Comparison of ENCODE assay signal across 9 cellular contexts in the genomic region with DNA sequence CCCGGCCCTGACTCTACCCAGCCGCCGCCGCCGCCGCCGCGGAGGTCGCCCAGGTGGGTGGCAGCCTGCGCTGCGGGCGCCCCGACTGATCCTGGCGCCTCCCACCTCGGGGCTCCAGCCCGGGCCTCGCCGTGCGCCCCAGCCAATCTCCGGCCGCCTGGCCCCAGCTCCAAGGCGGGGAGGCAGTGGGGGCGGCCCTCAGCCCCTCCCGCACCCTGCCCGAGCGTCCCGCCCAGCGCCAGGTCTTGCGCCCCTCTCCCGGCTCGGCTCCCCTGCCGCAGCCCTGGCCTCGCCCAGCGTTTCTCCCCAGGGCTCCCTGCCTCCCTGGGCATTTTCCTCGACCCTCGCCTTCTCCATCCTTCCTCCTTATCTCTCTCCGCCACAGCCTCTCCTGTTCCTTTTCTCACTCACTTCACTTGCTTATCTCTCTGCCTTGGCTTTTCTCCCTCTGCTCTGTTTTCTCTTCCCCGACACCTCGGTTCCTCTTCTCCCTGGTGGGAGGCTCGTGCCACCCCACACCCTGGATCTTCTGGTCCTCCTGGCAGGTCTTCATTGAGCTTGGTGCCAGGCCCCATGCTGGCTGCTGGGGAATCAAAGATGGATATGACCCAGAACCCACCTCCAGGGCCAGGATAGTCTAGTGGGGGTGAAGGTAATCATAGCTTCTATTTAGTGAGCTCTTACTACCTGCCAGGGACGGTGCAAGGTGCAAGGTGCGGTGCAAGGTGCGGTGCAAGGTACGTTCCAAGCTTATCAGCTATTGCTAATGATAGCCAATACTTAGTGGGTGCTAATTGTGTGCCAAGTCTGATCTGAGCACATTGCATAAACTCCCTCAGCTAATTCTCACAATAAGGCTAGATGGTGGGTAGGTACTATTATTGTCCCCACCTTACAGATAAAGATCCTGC. TPM values are rescaled to one million over a fixed set of nuclear protein-coding genes. Genes with fewer than 3 reads are reported as not detected.
DNase-seq lines count a peak whose midpoint lies in the region; ATAC-seq and TF ChIP-seq lines count a peak whose summit lies in the region.
"Had no signal": no experiment of that assay in that cellular context is flagged by ENCODE, and none has a peak within 500 bp of the region (broad histone marks: within the 10 kb centered on the region; RNA-seq: fewer than 3 reads in every experiment).

A gene with protein sequence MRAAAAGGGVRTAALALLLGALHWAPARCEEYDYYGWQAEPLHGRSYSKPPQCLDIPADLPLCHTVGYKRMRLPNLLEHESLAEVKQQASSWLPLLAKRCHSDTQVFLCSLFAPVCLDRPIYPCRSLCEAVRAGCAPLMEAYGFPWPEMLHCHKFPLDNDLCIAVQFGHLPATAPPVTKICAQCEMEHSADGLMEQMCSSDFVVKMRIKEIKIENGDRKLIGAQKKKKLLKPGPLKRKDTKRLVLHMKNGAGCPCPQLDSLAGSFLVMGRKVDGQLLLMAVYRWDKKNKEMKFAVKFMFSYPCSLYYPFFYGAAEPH (minus strand): TSS at position 87 of the 911 bp plus-strand sequence. CDS start 166 bp downstream, outside the sequence.

- H3K79me1 ChIP-seq in mesendoderm (ENCODE audit: low read length) = no peaks in the 10 kb centered on the region

- H3K9me3 ChIP-seq in duodenal mucosa (ENCODE audit: control insufficient read depth in 1 of 2, low read length in 2 of 2) = no peaks in the 10 kb centered on the region

- no peaks in the 10 kb centered on the region for H3K9me3 Mint-ChIP-seq in stimulated activated naive CD8-positive, alpha-beta T cell treated with anti-CD3 and anti-CD28 coated beads, Interleukin-15, Interleukin-2, amounts not matched to agents 100 ng/mL and 50 ng/mL, for 24 hours

- H3K18ac ChIP-seq in mesendoderm (ENCODE audit: low read length) = no peak within 1 kb of the TSS

- no peak for TF ChIP-seq CTCF in GM13976 (IDR thresholded peaks at IDR 0.05; ENCODE audit: borderline replicate concordance, control extremely low read depth, extremely low read depth, insufficient read depth, missing control alignments)

- no peak within 1 kb of the TSS for H3K4ac ChIP-seq in mesendoderm (ENCODE audit: low read depth, low read length)

- DNase-seq in stimulated activated naive CD8-positive, alpha-beta T cell treated with anti-CD3 and anti-CD28 coated beads, Interleukin-15, Interleukin-2, amounts not matched to agents 100 U/mL and 50 U/mL, for 24 hours = no peak
- DNase-seq in mesendoderm = no peak
- no peak for DNase-seq in cortex of kidney (lab: John Stamatoyannopoulos, UW)
- no peak for DNase-seq in GM13976 (ENCODE audit: low spot score)
- DNase-seq in stimulated activated CD4-positive, alpha-beta T cell treated with anti-CD3 and anti-CD28 coated beads, Interleukin-15, amount 100 ng/mL, for 24 hours = no peak

- H3K36me3 ChIP-seq in duodenal mucosa (ENCODE audit: control insufficient read depth in 1 of 2, insufficient read depth in 2 of 2, low read length in 2 of 2) (no peaks in the 10 kb centered on the region), mesendoderm (ENCODE audit: control insufficient read depth, insufficient read depth, low read length) (no peaks in the 10 kb centered on the region)

- no peak within 1 kb of the TSS for H3K27ac ChIP-seq in duodenal mucosa (ENCODE audit: low read depth, low read length)
- H3K27ac ChIP-seq in mesendoderm (ENCODE audit: low read depth, low read length) = no peak within 1 kb of the TSS
- H3K27ac ChIP-seq: epithelial cell of prostate had no signal

- no peak within 1 kb of the TSS for H2BK120ac ChIP-seq in mesendoderm (ENCODE audit: low read depth, low read length)

- H2BK5ac ChIP-seq in mesendoderm (ENCODE audit: low read length) = no peak within 1 kb of the TSS

- H3K9ac ChIP-seq in duodenal mucosa (ENCODE audit: low read depth in 1 of 2, low read length in 2 of 2) (peak within 1 kb of the TSS in 1 of 2 donors; percentile 66), mesendoderm (ENCODE audit: low read length) (peak within 1 kb of the TSS; percentile 34)

- H3K23ac ChIP-seq in mesendoderm (ENCODE audit: low read length) = no peak within 1 kb of the TSS

- peak within 1 kb of the TSS; percentile 86 for H3K4me2 ChIP-seq in mesendoderm (ENCODE audit: low read length)

- H3K27me3 ChIP-seq in duodenal mucosa (ENCODE audit: control insufficient read depth in 1 of 2, insufficient read depth in 2 of 2, low read length in 2 of 2) (peaks cover 9 to 16% of the 10 kb centered on the region in 2 donors), mesendoderm (ENCODE audit: insufficient read depth, low read length, poor library complexity) (peaks cover 19% of the 10 kb centered on the region)

- peaks cover 28% of the 10 kb centered on the region for H3K27me3 Mint-ChIP-seq in stimulated activated naive CD8-positive, alpha-beta T cell treated with anti-CD3 and anti-CD28 coated beads, Interleukin-15, Interleukin-2, amounts not matched to agents 100 ng/mL and 50 ng/mL, for 24 hours

- WGBS in mesendoderm (ENCODE audit: extremely low coverage, insufficient coverage, low lambda C conversion rate) = no CpG with 5 or more reads among the region's 44 CpGs

- no peak within 1 kb of the TSS for H4K5ac ChIP-seq in mesendoderm (ENCODE audit: low read length)

- in situ Hi-C loops in GM13976 (cut with MboI; ENCODE audit: low sequenced_read_pairs, unreplicated experiment) = no loop called here

- H4K8ac ChIP-seq in mesendoderm (ENCODE audit: low read depth, low read length) = no peak within 1 kb of the TSS

- H3K56ac ChIP-seq in mesendoderm (ENCODE audit: low read length) = peak within 1 kb of the TSS; percentile 74

- peaks cover 16% of the 10 kb centered on the region for H3K4me1 Mint-ChIP-seq in stimulated activated naive CD8-positive, alpha-beta T cell treated with anti-CD3 and anti-CD28 coated beads, Interleukin-15, Interleukin-2, amounts not matched to agents 100 ng/mL and 50 ng/mL, for 24 hours (ENCODE audit: low read depth)

- no peak for ATAC-seq in stimulated activated naive CD8-positive, alpha-beta T cell treated with anti-CD3 and anti-CD28 coated beads, Interleukin-15, Interleukin-2, amounts not matched to agents 100 U/mL and 50 U/mL, for 24 hours
- ATAC-seq in GM18517 (IDR thresholded peaks at IDR 0.05; ENCODE audit: unreplicated experiment) = no peak

- peak within 1 kb of the TSS; percentile 78 for H3K4me3 Mint-ChIP-seq in stimulated activated naive CD8-positive, alpha-beta T cell treated with anti-CD3 and anti-CD28 coated beads, Interleukin-15, Interleukin-2, amounts not matched to agents 100 ng/mL and 50 ng/mL, for 24 hours

- no peak within 1 kb of the TSS for H2BK15ac ChIP-seq in mesendoderm (replicated peaks; ENCODE audit: low read depth)

- no peaks in the 10 kb centered on the region for H3K36me3 Mint-ChIP-seq in stimulated activated naive CD8-positive, alpha-beta T cell treated with anti-CD3 and anti-CD28 coated beads, Interleukin-15, Interleukin-2, amounts not matched to agents 100 ng/mL and 50 ng/mL, for 24 hours (ENCODE audit: low read depth)

- H2AK5ac ChIP-seq in mesendoderm (ENCODE audit: low read length) = no peak within 1 kb of the TSS

- no peaks in the 10 kb centered on the region for H3K79me2 ChIP-seq in mesendoderm (ENCODE audit: control insufficient read depth, insufficient read depth, low read length)

- H3K4me3 ChIP-seq in duodenal mucosa (ENCODE audit: low read depth in 1 of 2, low read length in 2 of 2) (peak within 1 kb of the TSS; percentile 62 to 79), mesendoderm (ENCODE audit: low read length) (peak within 1 kb of the TSS; percentile 6)

- peaks cover 24 to 35% of the 10 kb centered on the region in 2 donors for H3K4me1 ChIP-seq in duodenal mucosa (ENCODE audit: control insufficient read depth in 1 of 2, insufficient read depth in 2 of 2, low read length in 2 of 2)
- H3K4me1 ChIP-seq in mesendoderm (ENCODE audit: control insufficient read depth, low read depth, low read length) = no peaks in the 10 kb centered on the region

- H3K27ac Mint-ChIP-seq in stimulated activated naive CD8-positive, alpha-beta T cell treated with anti-CD3 and anti-CD28 coated beads, Interleukin-15, Interleukin-2, amounts not matched to agents 100 ng/mL and 50 ng/mL, for 24 hours = no peak within 1 kb of the TSS

RNA-seq across cellular contexts. Expression of the gene that starts here (rescaled TPM):
- 0.98 TPM for polyA plus RNA-seq in mesendoderm (2013, experiment 1 of 2)
- polyA plus RNA-seq in mesendoderm (2013, experiment 2 of 2) = 0.90 TPM
